1 cellular context compared by ENCODE assay signal in the genomic region with DNA sequence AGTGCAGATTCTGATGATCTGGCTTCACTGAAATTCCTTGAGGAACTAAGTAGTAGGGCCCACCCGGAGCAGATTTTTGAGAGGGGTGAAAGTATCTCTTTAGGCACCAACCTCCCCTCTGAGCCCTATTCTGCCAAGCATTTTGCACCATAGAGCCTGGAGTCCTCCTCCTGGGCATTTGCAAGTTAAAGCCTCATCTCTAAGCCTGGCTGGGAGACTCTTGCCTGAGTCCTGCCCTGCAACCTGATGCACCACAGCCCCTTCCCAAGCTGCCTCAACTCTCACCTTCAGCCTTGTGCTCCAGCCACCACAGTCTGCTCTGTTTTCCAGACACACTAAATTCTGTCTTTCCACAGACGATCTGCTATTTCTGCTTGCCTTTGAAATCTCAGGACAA.
TF ChIP-seq lines count a peak whose summit lies in the region.

No MANE protein-coding gene starts in this region.

TF ChIP-seq in WTC11, 78 proteins besides CTCF, POLR2A, EP300 and RAD21 (continued from another document):
- TF ChIP-seq ETV6 (CRISPR knock-in tag; IDR thresholded peaks at IDR 0.05) = no peak
- TF ChIP-seq NFYB (CRISPR knock-in tag; conservative IDR thresholded peaks at IDR 0.05; ENCODE audit: low read depth) = no peak
- TF ChIP-seq, protein P1, sequence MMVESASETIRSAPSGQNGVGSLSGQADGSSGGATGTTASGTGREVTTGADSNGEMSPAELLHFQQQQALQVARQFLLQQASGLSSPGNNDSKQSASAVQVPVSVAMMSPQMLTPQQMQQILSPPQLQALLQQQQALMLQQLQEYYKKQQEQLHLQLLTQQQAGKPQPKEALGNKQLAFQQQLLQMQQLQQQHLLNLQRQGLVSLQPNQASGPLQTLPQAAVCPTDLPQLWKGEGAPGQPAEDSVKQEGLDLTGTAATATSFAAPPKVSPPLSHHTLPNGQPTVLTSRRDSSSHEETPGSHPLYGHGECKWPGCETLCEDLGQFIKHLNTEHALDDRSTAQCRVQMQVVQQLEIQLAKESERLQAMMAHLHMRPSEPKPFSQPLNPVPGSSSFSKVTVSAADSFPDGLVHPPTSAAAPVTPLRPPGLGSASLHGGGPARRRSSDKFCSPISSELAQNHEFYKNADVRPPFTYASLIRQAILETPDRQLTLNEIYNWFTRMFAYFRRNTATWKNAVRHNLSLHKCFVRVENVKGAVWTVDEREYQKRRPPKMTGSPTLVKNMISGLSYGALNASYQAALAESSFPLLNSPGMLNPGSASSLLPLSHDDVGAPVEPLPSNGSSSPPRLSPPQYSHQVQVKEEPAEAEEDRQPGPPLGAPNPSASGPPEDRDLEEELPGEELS (CRISPR knock-in tag; IDR thresholded peaks at IDR 0.05) = no peak
